In the genomic region with DNA sequence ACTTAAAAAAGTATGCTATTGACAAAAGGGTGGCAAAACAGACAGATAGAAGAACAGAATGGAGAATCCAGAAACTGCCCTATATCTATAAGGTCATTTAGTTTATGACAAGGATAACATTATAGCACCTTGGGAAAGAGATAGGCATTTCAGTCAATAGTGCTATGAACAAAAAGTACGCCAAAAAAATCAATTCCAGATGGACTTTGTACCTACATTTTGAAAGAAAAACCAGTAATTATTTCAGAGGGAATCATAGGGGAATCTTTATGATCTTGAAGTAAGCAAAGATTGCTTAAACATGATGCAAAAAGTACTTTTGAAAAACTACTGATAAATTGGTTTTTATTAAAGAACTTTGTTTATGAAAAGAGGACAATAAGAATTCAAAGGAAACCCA, we compare ENCODE assay signal across 11 cellular contexts.
"Had no signal": no experiment of that assay in that cellular context is flagged by ENCODE, and none has a peak within 500 bp of the region (broad histone marks: within the 10 kb centered on the region; RNA-seq: fewer than 3 reads in every experiment).

No MANE protein-coding gene starts in this region.

- H3K9ac ChIP-seq: GM23248 had no signal

- H2AFZ ChIP-seq: GM23248, GM23338 had no signal

- H3K27ac Mint-ChIP-seq: GM23338, H9, HFFc6 had no signal

- H3K9me3 ChIP-seq: HAP-1 had no signal

- H3K9me3 Mint-ChIP-seq: GM23338 had no signal

- H3K4me1 ChIP-seq: HAP-1 had no signal

- DNase-seq: GM23248, GOT3, H7, H9, HCEC 1CT, HFFc6 had no signal

- H3K4me2 ChIP-seq: GM23338 had no signal

- H3K4me3 ChIP-seq: GM23248, GM23338, HAP-1 had no signal

- ATAC-seq: GM23338, HCT116 had no signal

- H3K36me3 ChIP-seq: HAP-1 had no signal

- H3K27ac ChIP-seq: GM23248 had no signal

- FAIRE-seq: H1, H54 had no signal

- H3K4me3 Mint-ChIP-seq: GM23338, H9, HFFc6 had no signal
